In genomic region chr2:217714268-217714643, GRCh38 we compare ENCODE assay signal across 7 cellular contexts.
DNase-seq lines count a peak whose midpoint lies in the region; ATAC-seq and TF ChIP-seq lines count a peak whose summit lies in the region.

No MANE protein-coding gene starts in this region.

- H3K27ac ChIP-seq in SK-N-SH (ENCODE audit: low read depth in 2 of 2, low read length in 1 of 2): peak overlapping the region in 1 of 2 experiments; percentile 46; a peak in 3 of 4 replicates
- peak overlapping the region in 3 of 4 donors; percentile 45 to 78 (median 69) for H3K27ac ChIP-seq in gastroesophageal sphincter

- no peaks in the 10 kb centered on the region for H3K9me2 ChIP-seq in SK-N-SH

- H3F3A ChIP-seq in SK-N-SH (replicated peaks; ENCODE audit: insufficient read depth): no peaks in the 10 kb centered on the region

- POLR2A ChIA-PET in SK-N-SH (lab: Yijun Ruan, JAX): no interaction called here

- no peak overlapping the region for H3K4me3 ChIP-seq in SK-N-SH (ENCODE audit: low read depth in 2 of 2, low read length in 1 of 2)
- H3K4me3 ChIP-seq in gastroesophageal sphincter: no peak overlapping the region

- no peak overlapping the region for H3K9ac ChIP-seq in SK-N-SH

- no peaks in the 10 kb centered on the region for H4K20me1 ChIP-seq in SK-N-SH (ENCODE audit: insufficient read depth)

- TF ChIP-seq EP300 in SK-N-SH (IDR thresholded peaks at IDR 0.05; ENCODE audit: borderline replicate concordance in 1 of 2, low read depth in 1 of 2, low read length in 1 of 2) (no peak), gastroesophageal sphincter (IDR thresholded peaks at IDR 0.05) (no peak)

- peaks cover 26 to 28% of the 10 kb centered on the region in 2 experiments; a peak in 3 of 4 replicates for H3K4me1 ChIP-seq in SK-N-SH (ENCODE audit: control insufficient read depth in 1 of 2, insufficient read depth in 2 of 2, low read depth in 1 of 2, low read length in 1 of 2)
- H3K4me1 ChIP-seq in gastroesophageal sphincter: peaks cover 0 to 37% (median 19%) of the 10 kb centered on the region in 3 donors

- no peak for TF ChIP-seq POLR2A in gastroesophageal sphincter (IDR thresholded peaks at IDR 0.05)

- peaks cover 58% of the 10 kb centered on the region for H3K4me1 Mint-ChIP-seq in nephron progenitor cell
- peaks cover 5% of the 10 kb centered on the region for H3K4me1 Mint-ChIP-seq in activated T-cell treated with anti-CD3 and anti-CD28 coated beads, Interleukin-2, amount 50 U/mL, for 24 hours (ENCODE audit: low read depth)

- H3K9me3 ChIP-seq in SK-N-SH (no peaks in the 10 kb centered on the region), gastroesophageal sphincter (peaks cover 0 to 4% (median 0%) of the 10 kb centered on the region in 3 donors)

- ATAC-seq in gastroesophageal sphincter: peak; percentile 65

- WGBS in SK-N-SH (ENCODE audit: low lambda C conversion rate): 56% methylated on average over 8 of the region's 8 CpGs
- 7% methylated on average over 3 of the region's 8 CpGs; no CpG with 5 or more reads in 1 of the 2 donors for WGBS in gastroesophageal sphincter (ENCODE audit: low coverage in 1 of 2), 2 donors

- DNase-seq in SK-N-SH (no peak), nephron progenitor cell (peak; percentile 19), DMS79 treated with DMSO at 0.1 percent for 48 hours (lab: John Stamatoyannopoulos, UW) (no peak), NCI-H2107 (lab: John Stamatoyannopoulos, UW) (no peak), DMS 273 (lab: John Stamatoyannopoulos, UW; ENCODE audit: unreplicated experiment) (no peak)
- no peak for DNase-seq in activated T-cell treated with anti-CD3 and anti-CD28 coated beads, Interleukin-2, amount 50 U/mL, for 24 hours

- peak overlapping the region; percentile 45; the same call in 1 of the 2 replicates for H3K4me2 ChIP-seq in SK-N-SH

- H3K79me2 ChIP-seq in SK-N-SH (ENCODE audit: insufficient read depth): no peaks in the 10 kb centered on the region

- peaks cover 5% of the 10 kb centered on the region for H3K36me3 Mint-ChIP-seq in nephron progenitor cell (ENCODE audit: low read depth)
- H3K36me3 Mint-ChIP-seq in activated T-cell treated with anti-CD3 and anti-CD28 coated beads, Interleukin-2, amount 50 U/mL, for 24 hours (ENCODE audit: low read depth): no peaks in the 10 kb centered on the region

- H3K27me3 ChIP-seq in SK-N-SH (ENCODE audit: insufficient read depth): no peaks in the 10 kb centered on the region
- no peaks in the 10 kb centered on the region for H3K27me3 ChIP-seq in gastroesophageal sphincter

- TF ChIP-seq RAD21 in SK-N-SH (IDR thresholded peaks at IDR 0.05; ENCODE audit: low read length): no peak

- H2AFZ ChIP-seq in SK-N-SH (ENCODE audit: low read depth): no peak overlapping the region

- no peaks in the 10 kb centered on the region for H3K36me3 ChIP-seq in SK-N-SH (replicated peaks in 1 of 2; ENCODE audit: control insufficient read depth in 1 of 2, insufficient read depth in 2 of 2, low read length in 1 of 2)
- H3K36me3 ChIP-seq in gastroesophageal sphincter: no peaks in the 10 kb centered on the region

- H3K4me3 Mint-ChIP-seq in nephron progenitor cell: no peak overlapping the region
- no peak overlapping the region for H3K4me3 Mint-ChIP-seq in activated T-cell treated with anti-CD3 and anti-CD28 coated beads, Interleukin-2, amount 50 U/mL, for 24 hours

- CTCF ChIA-PET in SK-N-SH (lab: Yijun Ruan, JAX): interaction anchor here (0.7 to 4.3 kb wide), 10 partner anchors 10 to 1032 kb away, joined by 3 to 45 read pairs (median 26); partner anchors contain the start of gene IGFBP5

- H3K27me3 Mint-ChIP-seq in nephron progenitor cell (ENCODE audit: low read depth, poor library complexity): peaks cover 13% of the 10 kb centered on the region
- peaks cover 8% of the 10 kb centered on the region for H3K27me3 Mint-ChIP-seq in activated T-cell treated with anti-CD3 and anti-CD28 coated beads, Interleukin-2, amount 50 U/mL, for 24 hours

- H3K9me3 Mint-ChIP-seq in nephron progenitor cell: peaks cover 7% of the 10 kb centered on the region
- H3K9me3 Mint-ChIP-seq in activated T-cell treated with anti-CD3 and anti-CD28 coated beads, Interleukin-2, amount 50 U/mL, for 24 hours: no peaks in the 10 kb centered on the region

- H3K27ac Mint-ChIP-seq in nephron progenitor cell: no peak overlapping the region
- H3K27ac Mint-ChIP-seq in activated T-cell treated with anti-CD3 and anti-CD28 coated beads, Interleukin-2, amount 50 U/mL, for 24 hours: no peak overlapping the region

- TF ChIP-seq CTCF in SK-N-SH (IDR thresholded peaks at IDR 0.05): no peak
- no peak for TF ChIP-seq CTCF in gastroesophageal sphincter (IDR thresholded peaks at IDR 0.05)
- no peak for TF ChIP-seq CTCF in nephron progenitor cell (IDR thresholded peaks at IDR 0.05)

TF ChIP-seq in SK-N-SH, 30 proteins besides CTCF, POLR2A, EP300 and RAD21:
- TF ChIP-seq CHD2 (IDR thresholded peaks at IDR 0.05; ENCODE audit: low read length, partially characterized antibody) (no peak), USF1 (IDR thresholded peaks at IDR 0.05; ENCODE audit: borderline replicate concordance, low read depth) (peak; percentile 73)
